In genomic region chr6:150016324-150017185, GRCh38 we compare ENCODE assay signal across 8 cellular contexts.
DNase-seq lines count a peak whose midpoint lies in the region; ATAC-seq and TF ChIP-seq lines count a peak whose summit lies in the region.

No MANE protein-coding gene starts in this region.

- peak; percentile 48 for TF ChIP-seq CTCF in NB4 (IDR thresholded peaks at IDR 0.05; ENCODE audit: low read depth, low read length)

- peak; percentile 3 for DNase-seq in DMS114 treated with DMSO at 0.1 percent for 48 hours (lab: John Stamatoyannopoulos, UW; ENCODE audit: unreplicated experiment)
- DNase-seq in NB4 (ENCODE audit: low read depth), result peak; percentile 64
- peak; percentile 36 for DNase-seq in T follicular helper cell (ENCODE audit: low read depth)
- peak; percentile 24 for DNase-seq in brain pericyte (ENCODE audit: low read depth, low spot score)
- DNase-seq in inferior parietal cortex (ENCODE audit: extremely low spot score), result peak; percentile 88
- peak; percentile 50 for DNase-seq in stimulated activated CD4-positive, alpha-beta T cell treated with anti-CD3 and anti-CD28 coated beads, Interleukin-2, amount 100 ng/mL, for 48 hours

- TF ChIP-seq POLR2A in NB4 (IDR thresholded peaks at IDR 0.05; ENCODE audit: extremely low read depth, insufficient read length), result no peak

- no peak overlapping the region for H3K4me3 ChIP-seq in NB4 (ENCODE audit: low read depth, low read length)

- ATAC-seq in GM21390 (IDR thresholded peaks at IDR 0.05; ENCODE audit: unreplicated experiment) (peak; percentile 45), HG02973 (IDR thresholded peaks at IDR 0.05; ENCODE audit: unreplicated experiment) (no peak)

Comparison
In these comparisons a context has a peak if more than half of its experiments do, and no peak if none do; other contexts are left out.
1. DNase-seq: peak in every context shown above with its lines; median percentile 88 in inferior parietal cortex; 64 in NB4; 50 in stimulated activated CD4-positive, alpha-beta T cell treated with anti-CD3 and anti-CD28 coated beads, Interleukin-2, amount 100 ng/mL, for 48 hours; 36 in T follicular helper cell; 24 in brain pericyte; 3 in DMS114 treated with DMSO at 0.1 percent for 48 hours.